Comparison of ENCODE assay signal across 18 cellular contexts in genomic region chr19:43059482-43059881, GRCh38. TPM values are rescaled to one million over a fixed set of nuclear protein-coding genes. Genes with fewer than 3 reads are reported as not detected.
"Had no signal": no experiment of that assay in that cellular context is flagged by ENCODE, and none has a peak within 500 bp of the region (broad histone marks: within the 10 kb centered on the region; RNA-seq: fewer than 3 reads in every experiment).

No MANE protein-coding gene starts in this region.

RNA-seq across cellular contexts. Expression of gene PSG2, which starts 23.0 kb away (rescaled TPM):
- total RNA-seq: activated CD4-positive, alpha-beta memory T cell treated with anti-CD3 and anti-CD28 coated beads, Interleukin-2, amount 10 ng/mL, durations not matched to agents 7 days and 5 days; activated CD4-positive, alpha-beta T cell treated with anti-CD3 and anti-CD28 coated beads, Interleukin-2, amount 10 ng/mL, durations not matched to agents 7 days and 5 days; activated naive CD4-positive, alpha-beta T cell treated with anti-CD3 and anti-CD28 coated beads, Interleukin-2, amount 50 U/mL, for 72 hours; activated naive CD8-positive, alpha-beta T cell treated with anti-CD3 and anti-CD28 coated beads, Interleukin-2, amount 10 ng/mL, durations not matched to agents 7 days and 5 days; activated T-cell treated with anti-CD3 and anti-CD28 coated beads, Interleukin-2, amount 50 U/mL, for 72 hours; ascending aorta; breast epithelium; cardiac muscle cell; colonic mucosa; dermis microvascular lymphatic vessel endothelial cell; endothelial cell of umbilical vein; epithelial cell of proximal tubule; esophagus mucosa; gastroesophageal sphincter; glomerular endothelial cell; heart right ventricle; T-helper 2 cell treated with Interferon-gamma antibody and Interleukin-4, amounts not matched to agents 100 ng/mL and 5 ng/mL, for 36 hours; WTC11 had no signal
- polyA plus RNA-seq: cardiac muscle cell, endothelial cell of umbilical vein, heart right ventricle had no signal

RNA-seq across cellular contexts. Expression of gene PSG11, which starts 33.2 kb away (rescaled TPM):
- total RNA-seq: activated CD4-positive, alpha-beta memory T cell treated with anti-CD3 and anti-CD28 coated beads, Interleukin-2, amount 10 ng/mL, durations not matched to agents 7 days and 5 days; activated CD4-positive, alpha-beta T cell treated with anti-CD3 and anti-CD28 coated beads, Interleukin-2, amount 10 ng/mL, durations not matched to agents 7 days and 5 days; activated naive CD8-positive, alpha-beta T cell treated with anti-CD3 and anti-CD28 coated beads, Interleukin-2, amount 10 ng/mL, durations not matched to agents 7 days and 5 days; activated T-cell treated with anti-CD3 and anti-CD28 coated beads, Interleukin-2, amount 50 U/mL, for 72 hours; ascending aorta; breast epithelium; cardiac muscle cell; colonic mucosa; endothelial cell of umbilical vein; epithelial cell of proximal tubule; esophagus mucosa; gastroesophageal sphincter; glomerular endothelial cell; heart right ventricle; T-helper 2 cell treated with Interferon-gamma antibody and Interleukin-4, amounts not matched to agents 100 ng/mL and 5 ng/mL, for 36 hours; WTC11 had no signal
- polyA plus RNA-seq: cardiac muscle cell, endothelial cell of umbilical vein, heart right ventricle had no signal
